16 cellular contexts compared by ENCODE assay signal in genomic region chr13:87810391-87810801, GRCh38.
DNase-seq lines count a peak whose midpoint lies in the region; ATAC-seq and TF ChIP-seq lines count a peak whose summit lies in the region.
"Had no signal": no experiment of that assay in that cellular context is flagged by ENCODE, and none has a peak within 500 bp of the region (broad histone marks: within the 10 kb centered on the region; RNA-seq: fewer than 3 reads in every experiment).

No MANE protein-coding gene starts in this region.

- H4K5ac ChIP-seq in mesendoderm (ENCODE audit: low read length): no peak overlapping the region

- ATAC-seq in HG03469 (IDR thresholded peaks at IDR 0.05; ENCODE audit: unreplicated experiment): no peak

- H2BK5ac ChIP-seq in mesendoderm (ENCODE audit: low read length): no peak overlapping the region

- no peaks in the 10 kb centered on the region for H3K79me2 ChIP-seq in OCI-LY1 (ENCODE audit: insufficient read depth, low read length)
- no peaks in the 10 kb centered on the region for H3K79me2 ChIP-seq in mesendoderm (ENCODE audit: control insufficient read depth, insufficient read depth, low read length)

- H3K36me3 ChIP-seq in OCI-LY1 (ENCODE audit: insufficient read depth, low read length) (no peaks in the 10 kb centered on the region), mesendoderm (ENCODE audit: control insufficient read depth, insufficient read depth, low read length) (no peaks in the 10 kb centered on the region)
- H3K36me3 ChIP-seq: SJCRH30, upper lobe of left lung had no signal

- no peak overlapping the region for H3K4ac ChIP-seq in mesendoderm (ENCODE audit: low read depth, low read length)

- H3K4me3 ChIP-seq in OCI-LY1 (ENCODE audit: low read depth, low read length, poor library complexity, severe bottlenecking) (no peak overlapping the region), epithelial cell of esophagus (ENCODE audit: low read length) (no peak overlapping the region), mesendoderm (ENCODE audit: low read length) (no peak overlapping the region)
- H3K4me3 ChIP-seq: SJCRH30, upper lobe of left lung had no signal

- H3K9me2 ChIP-seq in OCI-LY1 (ENCODE audit: low read depth, low read length): no peaks in the 10 kb centered on the region

- H3K4me1 ChIP-seq in OCI-LY1 (ENCODE audit: insufficient read depth, low read length, severe bottlenecking): no peaks in the 10 kb centered on the region
- H3K4me1 ChIP-seq in mesendoderm (ENCODE audit: control insufficient read depth, low read depth, low read length): no peaks in the 10 kb centered on the region
- H3K4me1 ChIP-seq: SJCRH30, upper lobe of left lung had no signal

- H4K20me1 ChIP-seq in OCI-LY1 (ENCODE audit: insufficient read depth, low read length): no peaks in the 10 kb centered on the region

- H3K9ac ChIP-seq in OCI-LY1 (ENCODE audit: low read length) (no peak overlapping the region), mesendoderm (ENCODE audit: low read length) (peak overlapping the region; percentile 43)

- no peaks in the 10 kb centered on the region for H3K79me1 ChIP-seq in mesendoderm (ENCODE audit: low read length)

- H2BK120ac ChIP-seq in mesendoderm (ENCODE audit: low read depth, low read length): no peak overlapping the region

- no peaks in the 10 kb centered on the region for H3K9me3 ChIP-seq in OCI-LY1 (ENCODE audit: low read length)
- H3K9me3 ChIP-seq: SJCRH30, upper lobe of left lung had no signal

- H3K4me2 ChIP-seq in OCI-LY1 (ENCODE audit: low read length) (no peak overlapping the region), mesendoderm (ENCODE audit: low read length) (peak overlapping the region; percentile 30)

- peak overlapping the region; percentile 58 for H3K56ac ChIP-seq in mesendoderm (ENCODE audit: low read length)

- no peak overlapping the region for H4K8ac ChIP-seq in mesendoderm (ENCODE audit: low read depth, low read length)

- H3K27ac ChIP-seq in OCI-LY1 (ENCODE audit: low read depth, low read length, poor library complexity, severe bottlenecking) (no peak overlapping the region), mesendoderm (ENCODE audit: low read depth, low read length) (no peak overlapping the region), caudate nucleus (ENCODE audit: low read depth, low read length) (no peak overlapping the region)
- H3K27ac ChIP-seq: epithelial cell of prostate, SJCRH30, upper lobe of left lung had no signal

- no peak overlapping the region for H3K23ac ChIP-seq in mesendoderm (ENCODE audit: low read length)

- H2BK15ac ChIP-seq in mesendoderm (replicated peaks; ENCODE audit: low read depth): no peak overlapping the region

- peak; percentile 2 for DNase-seq in Daoy (ENCODE audit: low read depth)
- DNase-seq in epithelial cell of esophagus (ENCODE audit: low read depth): peak; percentile 62
- peak; percentile 73 for DNase-seq in mesendoderm
- DNase-seq in caudate nucleus (lab: John Stamatoyannopoulos, UW): no peak
- no peak for DNase-seq in epidermal melanocyte (ENCODE audit: insufficient read length, low spot score)
- DNase-seq in stimulated activated CD4-positive, alpha-beta T cell treated with anti-CD3 and anti-CD28 coated beads, Interleukin-2, amount 100 ng/mL, for 48 hours: no peak
- DNase-seq: activated B cell treated with CpG ODN at 0.5 μM for 24 hours; activated CD8-positive, alpha-beta memory T cell treated with anti-CD3 and anti-CD28 coated beads, Interleukin-2, amount 50 U/mL, for 48 hours; central memory CD4-positive, alpha-beta T cell; NCI-H1436; NCI-H748 treated with DMSO at 0.1 percent for 48 hours had no signal

- peak overlapping the region; percentile 93 for H3K18ac ChIP-seq in mesendoderm (ENCODE audit: low read length)

- H3K27me3 ChIP-seq in OCI-LY1 (ENCODE audit: insufficient read depth, low read length): no peaks in the 10 kb centered on the region
- H3K27me3 ChIP-seq in mesendoderm (ENCODE audit: insufficient read depth, low read length, poor library complexity): no peaks in the 10 kb centered on the region
- H3K27me3 ChIP-seq: SJCRH30, upper lobe of left lung had no signal

- no CpG with 5 or more reads among the region's 13 CpGs for WGBS in mesendoderm (ENCODE audit: extremely low coverage, insufficient coverage, low lambda C conversion rate)

- TF ChIP-seq CTCF in OCI-LY1 (IDR thresholded peaks at IDR 0.05; ENCODE audit: low read length) (peak; percentile 19; the same call in 1 of the 2 replicates), epithelial cell of esophagus (IDR thresholded peaks at IDR 0.05; ENCODE audit: insufficient read depth, low read depth, low read length, missing control alignments) (no peak)

- no peak overlapping the region for H2AFZ ChIP-seq in OCI-LY1 (ENCODE audit: low read length)

- no peak overlapping the region for H2AK5ac ChIP-seq in mesendoderm (ENCODE audit: low read length)

- H3F3A ChIP-seq in OCI-LY1 (ENCODE audit: insufficient read depth, low read length): no peaks in the 10 kb centered on the region

Comparison
In these comparisons a context has a peak if more than half of its experiments do, and no peak if none do; other contexts are left out.
1. DNase-seq: peak in Daoy (single experiment), epithelial cell of esophagus (single experiment) and mesendoderm (single experiment); none in caudate nucleus (0 of 61), epidermal melanocyte (single experiment) and stimulated activated CD4-positive, alpha-beta T cell treated with anti-CD3 and anti-CD28 coated beads, Interleukin-2, amount 100 ng/mL, for 48 hours (0 of 2).